Comparison of ENCODE assay signal across 20 cellular contexts in genomic region chr16:85648782-85649181, GRCh38. TPM values are rescaled to one million over a fixed set of nuclear protein-coding genes. Genes with fewer than 3 reads are reported as not detected.
DNase-seq lines count a peak whose midpoint lies in the region; ATAC-seq and TF ChIP-seq lines count a peak whose summit lies in the region.
"Had no signal": no experiment of that assay in that cellular context is flagged by ENCODE, and none has a peak within 500 bp of the region (broad histone marks: within the 10 kb centered on the region; RNA-seq: fewer than 3 reads in every experiment).

No MANE protein-coding gene starts in this region.

- no peaks in the 10 kb centered on the region for H3K36me3 Mint-ChIP-seq in activated CD4-positive, alpha-beta T cell treated with anti-CD3 and anti-CD28 coated beads for 36 hours (ENCODE audit: low read depth)
- peaks cover 5% of the 10 kb centered on the region for H3K36me3 Mint-ChIP-seq in endothelial cell (ENCODE audit: low read depth, unreplicated experiment)

- CTCF ChIA-PET in activated CD4-positive, alpha-beta T cell treated with anti-CD3 and anti-CD28 coated beads for 36 hours (lab: Charles Lee) = interaction anchor here (2.1 kb wide), 1 partner anchor 10 kb away, joined by 8 read pairs; no protein-coding TSS in a partner anchor
- CTCF ChIA-PET in A673 (lab: Charles Lee) = no interaction called here
- CTCF ChIA-PET in Panc1 (lab: Charles Lee) = no interaction called here
- CTCF ChIA-PET in OCI-LY7 (lab: Charles Lee; ENCODE audit: unreplicated experiment) = no interaction called here

- H3K9me3 ChIP-seq in A673 (ENCODE audit: low read depth, low read length, poor library complexity, severe bottlenecking) = no peaks in the 10 kb centered on the region
- no peaks in the 10 kb centered on the region for H3K9me3 ChIP-seq in Panc1 (ENCODE audit: control insufficient read depth, insufficient read depth, low read depth, low read length)
- H3K9me3 ChIP-seq in OCI-LY7 (ENCODE audit: low read length) = no peaks in the 10 kb centered on the region
- H3K9me3 ChIP-seq: A549, BE2C, SK-N-SH had no signal

- peak; percentile 42 for DNase-seq in activated CD4-positive, alpha-beta T cell treated with anti-CD3 and anti-CD28 coated beads for 36 hours
- DNase-seq in activated CD4-positive, alpha-beta T cell treated with anti-CD3 and anti-CD28 coated beads for 48 hours = no peak
- no peak for DNase-seq in A673 (ENCODE audit: low spot score)
- no peak for DNase-seq in Panc1 (ENCODE audit: low read depth, low spot score)
- no peak for DNase-seq in endothelial cell (ENCODE audit: low spot score)
- no peak for DNase-seq in OCI-LY7 (ENCODE audit: low spot score)
- no peak for DNase-seq in coronary artery (ENCODE audit: low spot score)
- DNase-seq: activated naive CD4-positive, alpha-beta T cell treated with anti-CD3 and anti-CD28 coated beads, Interleukin-2, amount 50 U/mL, for 16 hours; activated T-cell treated with anti-CD3 and anti-CD28 coated beads, Interleukin-2, amount 50 U/mL, for 4 hours; BE2C; NCI-H1092; NCI-H2029 treated with DMSO at 0.1 percent for 48 hours; NCI-H446; SK-N-SH; stimulated activated CD4-positive, alpha-beta T cell treated with anti-CD3 and anti-CD28 coated beads, Interleukin-4, amount 100 ng/mL, for 4 hours; T-helper 2 cell had no signal

- in situ Hi-C loops in Panc1 (cut with HindIII; ENCODE audit: low pct_unique_long_range_greater_than_20kb, low sequenced_read_pairs) = no loop called here

- TF ChIP-seq CTCF in A673 (conservative IDR thresholded peaks at IDR 0.05; ENCODE audit: low read depth, low read length) = no peak
- TF ChIP-seq CTCF in Panc1 (IDR thresholded peaks at IDR 0.05) = no peak
- TF ChIP-seq CTCF in endothelial cell (IDR thresholded peaks at IDR 0.05; ENCODE audit: unreplicated experiment) = no peak
- TF ChIP-seq CTCF in OCI-LY7 (conservative IDR thresholded peaks at IDR 0.05; ENCODE audit: low read length) = no peak
- TF ChIP-seq CTCF in coronary artery (IDR thresholded peaks at IDR 0.05) = no peak

- H3K4me3 Mint-ChIP-seq in activated CD4-positive, alpha-beta T cell treated with anti-CD3 and anti-CD28 coated beads for 36 hours = no peak overlapping the region
- H3K4me3 Mint-ChIP-seq in endothelial cell (ENCODE audit: unreplicated experiment) = no peak overlapping the region
- H3K4me3 Mint-ChIP-seq: activated T-cell treated with anti-CD3 and anti-CD28 coated beads, Interleukin-2, amount 50 U/mL, for 4 hours; GM23338 had no signal

- no peak overlapping the region for H2AFZ ChIP-seq in OCI-LY7 (ENCODE audit: low read length)
- H2AFZ ChIP-seq: GM23338 had no signal

- H4K20me1 ChIP-seq in OCI-LY7 (ENCODE audit: insufficient read depth, low read length) = no peaks in the 10 kb centered on the region

- no peak overlapping the region for H3K27ac Mint-ChIP-seq in activated CD4-positive, alpha-beta T cell treated with anti-CD3 and anti-CD28 coated beads for 36 hours
- H3K27ac Mint-ChIP-seq in endothelial cell (ENCODE audit: unreplicated experiment) = peak overlapping the region; percentile 73
- H3K27ac Mint-ChIP-seq: GM23338 had no signal

- H3K27me3 ChIP-seq in A673 (replicated peaks; ENCODE audit: insufficient read depth, low read depth, low read length, poor library complexity) = no peaks in the 10 kb centered on the region
- no peaks in the 10 kb centered on the region for H3K27me3 ChIP-seq in Panc1 (ENCODE audit: control insufficient read depth, insufficient read depth, low read length)
- H3K27me3 ChIP-seq: BE2C had no signal

- H3K4me2 ChIP-seq in OCI-LY7 (ENCODE audit: low read length) = no peak overlapping the region
- H3K4me2 ChIP-seq: A549, GM23338, SK-N-SH had no signal

- H3K27ac ChIP-seq in A673 (ENCODE audit: low read depth, low read length, poor library complexity, severe bottlenecking) (peak overlapping the region; percentile 1), Panc1 (ENCODE audit: low read length) (peak overlapping the region; percentile 59; the same call in 1 of the 2 replicates), OCI-LY7 (ENCODE audit: low read depth, low read length, poor library complexity, severe bottlenecking) (no peak overlapping the region), coronary artery (no peak overlapping the region)
- H3K27ac ChIP-seq: A549 had no signal

- BruUV-seq in A673 (replicated peaks; lab: Mats Ljungman, UMichigan) (no TSS peak), Panc1 (replicated peaks; lab: Mats Ljungman, UMichigan) (no TSS peak), OCI-LY7 (replicated peaks; lab: Mats Ljungman, UMichigan) (no TSS peak)

- no peaks in the 10 kb centered on the region for H3K4me1 Mint-ChIP-seq in activated CD4-positive, alpha-beta T cell treated with anti-CD3 and anti-CD28 coated beads for 36 hours
- no peaks in the 10 kb centered on the region for H3K4me1 Mint-ChIP-seq in endothelial cell (ENCODE audit: unreplicated experiment)

- no peak overlapping the region for H3K4me3 ChIP-seq in A673 (ENCODE audit: low read depth, low read length, poor library complexity, severe bottlenecking)
- H3K4me3 ChIP-seq in Panc1 (ENCODE audit: low read depth in 2 of 2, low read length in 2 of 2) = no peak overlapping the region
- H3K4me3 ChIP-seq in OCI-LY7 (ENCODE audit: low read depth, low read length, poor library complexity, severe bottlenecking) = no peak overlapping the region
- no peak overlapping the region for H3K4me3 ChIP-seq in coronary artery
- H3K4me3 ChIP-seq: A549, GM23338, lung had no signal

- no peak for ATAC-seq in activated CD4-positive, alpha-beta T cell treated with anti-CD3 and anti-CD28 coated beads for 36 hours
- ATAC-seq in Panc1 = no peak
- ATAC-seq in GM21390 (IDR thresholded peaks at IDR 0.05; ENCODE audit: unreplicated experiment) = no peak
- ATAC-seq: A549; activated T-cell treated with anti-CD3 and anti-CD28 coated beads, Interleukin-2, amount 50 U/mL, for 4 hours; GM23338 had no signal

- intact Hi-C loops in activated CD4-positive, alpha-beta T cell treated with anti-CD3 and anti-CD28 coated beads for 36 hours (cut with DNase I, micrococcal nuclease) = no loop called here
- intact Hi-C loops in A673 (cut with micrococcal nuclease; ENCODE audit: unreplicated experiment) = no loop called here
- intact Hi-C loops in Panc1 (cut with micrococcal nuclease; ENCODE audit: unreplicated experiment) = no loop called here
- intact Hi-C loops in OCI-LY7 (cut with micrococcal nuclease; ENCODE audit: unreplicated experiment) = no loop called here

- POLR2A ChIA-PET in activated CD4-positive, alpha-beta T cell treated with anti-CD3 and anti-CD28 coated beads for 36 hours (lab: Charles Lee) = no interaction called here
- POLR2A ChIA-PET in A673 (lab: Charles Lee; ENCODE audit: low non-redundant PET) (interaction anchor here (0.5 to 0.6 kb wide), 3 partner anchors 12 to 341 kb away, joined by 3 read pairs; no protein-coding TSS in a partner anchor), Panc1 (lab: Charles Lee) (no interaction called here), OCI-LY7 (lab: Charles Lee) (interaction anchor here (0.5 kb wide), 1 partner anchor 138 kb away, joined by 3 read pairs; no protein-coding TSS in a partner anchor)

- no peaks in the 10 kb centered on the region for H3K9me2 ChIP-seq in OCI-LY7 (ENCODE audit: insufficient read depth, low read length)
- H3K9me2 ChIP-seq: SK-N-SH had no signal

- peaks cover 46% of the 10 kb centered on the region for H3K4me1 ChIP-seq in A673 (ENCODE audit: insufficient read depth, low read length, poor library complexity, severe bottlenecking)
- peaks cover 62% of the 10 kb centered on the region for H3K4me1 ChIP-seq in Panc1 (ENCODE audit: control insufficient read depth, insufficient read depth, low read length)
- H3K4me1 ChIP-seq in OCI-LY7 (ENCODE audit: insufficient read depth, low read length, poor library complexity, severe bottlenecking) = peaks cover 12% of the 10 kb centered on the region

- no peaks in the 10 kb centered on the region for H3K36me3 ChIP-seq in A673 (ENCODE audit: insufficient read depth, low read length, poor library complexity, severe bottlenecking)
- H3K36me3 ChIP-seq in Panc1 (ENCODE audit: control insufficient read depth, insufficient read depth, low read length) = peaks cover 3% of the 10 kb centered on the region; the same call in 1 of the 2 replicates
- H3K36me3 ChIP-seq in OCI-LY7 (ENCODE audit: insufficient read depth, low read length) = peaks cover 44% of the 10 kb centered on the region

- H3K27me3 Mint-ChIP-seq in activated CD4-positive, alpha-beta T cell treated with anti-CD3 and anti-CD28 coated beads for 36 hours = no peaks in the 10 kb centered on the region
- H3K27me3 Mint-ChIP-seq in endothelial cell (ENCODE audit: unreplicated experiment) = peaks cover 9% of the 10 kb centered on the region

- no peaks in the 10 kb centered on the region for H3K79me2 ChIP-seq in OCI-LY7 (ENCODE audit: insufficient read depth, low read depth, low read length)

- H3K9me3 Mint-ChIP-seq in activated CD4-positive, alpha-beta T cell treated with anti-CD3 and anti-CD28 coated beads for 36 hours (ENCODE audit: low read depth) = no peaks in the 10 kb centered on the region
- no peaks in the 10 kb centered on the region for H3K9me3 Mint-ChIP-seq in endothelial cell (ENCODE audit: unreplicated experiment)
- H3K9me3 Mint-ChIP-seq: activated T-cell treated with anti-CD3 and anti-CD28 coated beads, Interleukin-2, amount 50 U/mL, for 4 hours; GM23338 had no signal

RNA-seq across cellular contexts. Expression of gene GSE1, which starts 35.7 kb away (rescaled TPM):
- total RNA-seq in activated CD4-positive, alpha-beta T cell treated with anti-CD3 and anti-CD28 coated beads for 36 hours = 10 to 100 TPM; 13.2 to 13.5 TPM
- total RNA-seq in A673 (2021) (64.2 and 72.4 TPM in 2 replicates), Panc1 (2021; ENCODE audit: unreplicated experiment) (97.5 TPM), endothelial cell (ENCODE audit: unreplicated experiment) (23.9 TPM), OCI-LY7 (2022) (56.2 and 66.6 TPM in 2 replicates)
- polyA plus RNA-seq in Panc1 (2012; ENCODE audit: insufficient read length) = 79.9 TPM
- total RNA-seq in OCI-LY7 (2014; rRNA removed; shearing (Covaris generic)) = 30.9 and 32.4 TPM in 2 replicates

RNA-seq across cellular contexts. Expression of gene GINS2, which starts 40.0 kb away (rescaled TPM):
- total RNA-seq in activated CD4-positive, alpha-beta T cell treated with anti-CD3 and anti-CD28 coated beads for 36 hours = 10 to 100 TPM; 86.4 to 87.5 TPM
- total RNA-seq in A673 (2021) = 70.5 and 71.9 TPM in 2 replicates
- 12.0 TPM for total RNA-seq in Panc1 (2021; ENCODE audit: unreplicated experiment)
- 4.2 TPM for polyA plus RNA-seq in Panc1 (2012; ENCODE audit: insufficient read length)
- 9.1 TPM for total RNA-seq in endothelial cell (ENCODE audit: unreplicated experiment)
- total RNA-seq in OCI-LY7 (2014; rRNA removed; shearing (Covaris generic)) = 74.3 and 80.9 TPM in 2 replicates
- 140 and 142 TPM in 2 replicates for total RNA-seq in OCI-LY7 (2022)

Comparison
In these comparisons a context has a peak if more than half of its experiments do, and no peak if none do; other contexts are left out.
1. H3K27ac ChIP-seq: peak in A673 (single experiment) and Panc1 (single experiment); none in OCI-LY7 (single experiment) and coronary artery (0 of 2).
2. POLR2A ChIA-PET loops: an anchor here in A673 (0.5 to 0.6 kb wide) and OCI-LY7 (0.5 kb wide); none called in activated CD4-positive, alpha-beta T cell treated with anti-CD3 and anti-CD28 coated beads for 36 hours and Panc1.